1 cellular context compared by ENCODE assay signal in the genomic region with DNA sequence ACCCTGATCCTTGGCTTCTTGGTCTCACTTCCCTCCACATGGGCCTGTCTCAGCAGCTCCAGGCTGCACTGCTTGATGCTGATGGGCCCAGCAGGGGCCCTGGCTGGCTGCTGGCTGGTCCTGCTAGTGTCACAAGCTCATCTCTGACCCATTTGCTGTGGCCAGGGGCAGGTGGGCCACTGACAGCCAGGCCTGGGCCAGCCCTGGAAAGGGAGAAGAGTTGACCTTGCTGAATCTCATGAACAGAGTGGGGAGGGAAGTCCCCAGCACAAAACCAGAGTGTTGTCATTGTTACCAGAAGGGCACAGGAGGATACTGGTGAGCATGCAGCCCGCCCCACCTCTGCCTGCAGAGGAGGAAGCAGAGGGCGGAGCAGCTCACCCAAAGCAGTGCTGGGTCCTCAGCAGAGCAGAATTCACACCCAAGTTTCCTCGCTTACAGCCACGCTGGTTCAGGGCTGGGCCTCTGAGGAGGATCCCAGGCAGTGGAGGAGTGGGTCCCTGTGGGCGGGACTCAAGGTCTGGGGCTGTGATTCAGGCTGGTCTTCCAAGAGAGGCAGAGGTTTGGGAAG.
TF ChIP-seq lines count a peak whose summit lies in the region.

No MANE protein-coding gene starts in this region.

TF ChIP-seq in H1, 55 proteins besides CTCF, POLR2A, EP300 and RAD21:
- no peak for TF ChIP-seq EGR1 (IDR thresholded peaks at IDR 0.05; ENCODE audit: borderline replicate concordance, low read depth, low read length)
